Comparison of ENCODE assay signal across 1 cellular context in genomic region chr12:89556976-89557375, GRCh38.
TF ChIP-seq lines count a peak whose summit lies in the region.

No MANE protein-coding gene starts in this region.

TF ChIP-seq in HepG2, 621 proteins besides CTCF, POLR2A, EP300 and RAD21 (continued from another document):
- no peak for TF ChIP-seq TSC22D2 (CRISPR knock-in tag; IDR thresholded peaks at IDR 0.05; ENCODE audit: borderline replicate concordance)
- no peak for TF ChIP-seq RORA (CRISPR knock-in tag; IDR thresholded peaks at IDR 0.05)
- no peak for TF ChIP-seq ZBTB33 (CRISPR knock-in tag; IDR thresholded peaks at IDR 0.05)
- no peak for TF ChIP-seq MEIS2 (CRISPR knock-in tag; IDR thresholded peaks at IDR 0.05)
- no peak for TF ChIP-seq FIP1L1 (IDR thresholded peaks at IDR 0.05; ENCODE audit: borderline replicate concordance, insufficient read depth, low read depth, low read length)
- no peak for TF ChIP-seq RARA (CRISPR knock-in tag; IDR thresholded peaks at IDR 0.05)
- TF ChIP-seq TIGD3 (CRISPR knock-in tag; IDR thresholded peaks at IDR 0.05; ENCODE audit: borderline replicate concordance) = no peak
- TF ChIP-seq SRSF9 (IDR thresholded peaks at IDR 0.05; ENCODE audit: borderline replicate concordance, insufficient read depth, low read depth, low read length, poor library complexity, severe bottlenecking) = no peak
- no peak for TF ChIP-seq HNRNPL (IDR thresholded peaks at IDR 0.05; ENCODE audit: low read depth, low read length)
- no peak for TF ChIP-seq ZSCAN22 (CRISPR knock-in tag; IDR thresholded peaks at IDR 0.05)
- TF ChIP-seq, protein P1, sequence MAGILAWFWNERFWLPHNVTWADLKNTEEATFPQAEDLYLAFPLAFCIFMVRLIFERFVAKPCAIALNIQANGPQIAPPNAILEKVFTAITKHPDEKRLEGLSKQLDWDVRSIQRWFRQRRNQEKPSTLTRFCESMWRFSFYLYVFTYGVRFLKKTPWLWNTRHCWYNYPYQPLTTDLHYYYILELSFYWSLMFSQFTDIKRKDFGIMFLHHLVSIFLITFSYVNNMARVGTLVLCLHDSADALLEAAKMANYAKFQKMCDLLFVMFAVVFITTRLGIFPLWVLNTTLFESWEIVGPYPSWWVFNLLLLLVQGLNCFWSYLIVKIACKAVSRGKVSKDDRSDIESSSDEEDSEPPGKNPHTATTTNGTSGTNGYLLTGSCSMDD (CRISPR knock-in tag; IDR thresholded peaks at IDR 0.05) = no peak
- no peak for TF ChIP-seq SAFB2 (CRISPR knock-in tag; IDR thresholded peaks at IDR 0.05; ENCODE audit: borderline replicate concordance, low read depth)
TF ChIP-seq in HepG2: peak in this region for 0.
